Comparison of ENCODE assay signal across 1 cellular context in the genomic region with DNA sequence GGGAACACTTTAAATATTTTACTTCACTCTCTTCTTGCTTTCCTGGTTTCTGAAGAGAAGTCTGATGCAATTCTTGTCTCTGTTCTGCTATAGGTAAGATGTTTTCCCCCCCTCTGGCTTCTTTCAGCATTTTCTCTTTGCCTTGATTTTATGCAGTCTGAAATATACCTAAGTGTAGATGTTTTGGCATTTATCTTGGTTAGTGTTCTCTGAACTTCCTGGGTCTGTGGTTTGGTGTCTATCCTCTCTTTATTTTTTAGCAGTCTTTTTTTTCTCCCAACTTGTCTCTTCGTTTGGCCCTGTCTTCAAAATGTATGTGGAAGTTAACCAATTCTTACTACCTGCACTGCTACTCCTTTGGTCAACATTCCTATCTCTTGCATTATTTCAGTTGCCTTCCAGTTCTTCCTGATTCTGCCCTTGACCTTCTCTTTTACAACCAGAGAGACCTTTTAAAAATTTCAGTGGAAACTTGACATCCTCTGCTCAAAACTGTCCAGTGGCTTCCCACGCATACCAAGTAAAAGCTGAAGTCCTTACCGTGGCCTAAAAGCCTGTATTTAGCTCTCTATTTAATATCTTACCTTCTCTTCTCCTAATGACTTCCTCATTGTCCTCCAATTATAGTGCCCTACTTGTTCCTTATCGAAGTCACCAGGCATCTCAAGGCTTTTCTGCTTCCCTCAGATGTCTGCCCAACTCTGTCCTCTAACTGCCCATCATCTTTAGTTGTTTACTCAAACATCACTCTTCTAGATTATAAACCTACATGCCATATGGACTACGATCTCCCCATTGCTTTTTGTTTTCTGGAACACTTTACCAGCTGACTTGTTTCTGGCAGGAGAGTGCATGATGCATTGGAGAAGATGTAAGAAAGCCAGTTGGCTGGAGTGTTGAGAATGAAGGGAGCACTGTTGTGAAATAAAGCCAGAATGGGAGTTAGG.
TF ChIP-seq lines count a peak whose summit lies in the region.

No MANE protein-coding gene starts in this region.

TF ChIP-seq in GM12878, 131 proteins besides CTCF, POLR2A, EP300 and RAD21:
- TF ChIP-seq RBBP5 (conservative IDR thresholded peaks at IDR 0.05) (no peak), CHD2 (IDR thresholded peaks at IDR 0.05; ENCODE audit: borderline replicate concordance, low read depth, low read length) (no peak), RUNX3 (IDR thresholded peaks at IDR 0.05; ENCODE audit: low read length) (peak; percentile 23; the same call in 1 of the 2 replicates), REST (IDR thresholded peaks at IDR 0.05; ENCODE audit: low read depth, low read length) (no peak), ZNF24 (IDR thresholded peaks at IDR 0.05) (no peak), FOXM1 (IDR thresholded peaks at IDR 0.05; ENCODE audit: low read depth, low read length) (no peak), SPI1 (IDR thresholded peaks at IDR 0.05; ENCODE audit: borderline replicate concordance, insufficient read depth, low read depth, low read length) (no peak), MEF2A (IDR thresholded peaks at IDR 0.05; ENCODE audit: insufficient read depth, low read depth, low read length) (no peak), SREBF1 (IDR thresholded peaks at IDR 0.05; ENCODE audit: low read length) (no peak), PRDM15 (CRISPR knock-in tag; IDR thresholded peaks at IDR 0.05) (no peak), HDGF (IDR thresholded peaks at IDR 0.05) (no peak), CREB1 (IDR thresholded peaks at IDR 0.05; ENCODE audit: low read depth) (no peak), CBFB (IDR thresholded peaks at IDR 0.05; ENCODE audit: low read depth) (no peak)
- TF ChIP-seq, protein P1, sequence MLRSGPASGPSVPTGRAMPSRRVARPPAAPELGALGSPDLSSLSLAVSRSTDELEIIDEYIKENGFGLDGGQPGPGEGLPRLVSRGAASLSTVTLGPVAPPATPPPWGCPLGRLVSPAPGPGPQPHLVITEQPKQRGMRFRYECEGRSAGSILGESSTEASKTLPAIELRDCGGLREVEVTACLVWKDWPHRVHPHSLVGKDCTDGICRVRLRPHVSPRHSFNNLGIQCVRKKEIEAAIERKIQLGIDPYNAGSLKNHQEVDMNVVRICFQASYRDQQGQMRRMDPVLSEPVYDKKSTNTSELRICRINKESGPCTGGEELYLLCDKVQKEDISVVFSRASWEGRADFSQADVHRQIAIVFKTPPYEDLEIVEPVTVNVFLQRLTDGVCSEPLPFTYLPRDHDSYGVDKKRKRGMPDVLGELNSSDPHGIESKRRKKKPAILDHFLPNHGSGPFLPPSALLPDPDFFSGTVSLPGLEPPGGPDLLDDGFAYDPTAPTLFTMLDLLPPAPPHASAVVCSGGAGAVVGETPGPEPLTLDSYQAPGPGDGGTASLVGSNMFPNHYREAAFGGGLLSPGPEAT (IDR thresholded peaks at IDR 0.05; ENCODE audit: low read depth), result no peak
- TF ChIP-seq, protein P2, sequence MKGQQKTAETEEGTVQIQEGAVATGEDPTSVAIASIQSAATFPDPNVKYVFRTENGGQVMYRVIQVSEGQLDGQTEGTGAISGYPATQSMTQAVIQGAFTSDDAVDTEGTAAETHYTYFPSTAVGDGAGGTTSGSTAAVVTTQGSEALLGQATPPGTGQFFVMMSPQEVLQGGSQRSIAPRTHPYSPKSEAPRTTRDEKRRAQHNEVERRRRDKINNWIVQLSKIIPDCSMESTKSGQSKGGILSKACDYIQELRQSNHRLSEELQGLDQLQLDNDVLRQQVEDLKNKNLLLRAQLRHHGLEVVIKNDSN (IDR thresholded peaks at IDR 0.05; ENCODE audit: borderline replicate concordance, extremely low read length, insufficient read depth, low read depth, low read length), result no peak
- TF ChIP-seq, protein P3, sequence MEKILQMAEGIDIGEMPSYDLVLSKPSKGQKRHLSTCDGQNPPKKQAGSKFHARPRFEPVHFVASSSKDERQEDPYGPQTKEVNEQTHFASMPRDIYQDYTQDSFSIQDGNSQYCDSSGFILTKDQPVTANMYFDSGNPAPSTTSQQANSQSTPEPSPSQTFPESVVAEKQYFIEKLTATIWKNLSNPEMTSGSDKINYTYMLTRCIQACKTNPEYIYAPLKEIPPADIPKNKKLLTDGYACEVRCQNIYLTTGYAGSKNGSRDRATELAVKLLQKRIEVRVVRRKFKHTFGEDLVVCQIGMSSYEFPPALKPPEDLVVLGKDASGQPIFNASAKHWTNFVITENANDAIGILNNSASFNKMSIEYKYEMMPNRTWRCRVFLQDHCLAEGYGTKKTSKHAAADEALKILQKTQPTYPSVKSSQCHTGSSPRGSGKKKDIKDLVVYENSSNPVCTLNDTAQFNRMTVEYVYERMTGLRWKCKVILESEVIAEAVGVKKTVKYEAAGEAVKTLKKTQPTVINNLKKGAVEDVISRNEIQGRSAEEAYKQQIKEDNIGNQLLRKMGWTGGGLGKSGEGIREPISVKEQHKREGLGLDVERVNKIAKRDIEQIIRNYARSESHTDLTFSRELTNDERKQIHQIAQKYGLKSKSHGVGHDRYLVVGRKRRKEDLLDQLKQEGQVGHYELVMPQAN (conservative IDR thresholded peaks at IDR 0.05), result no peak
- TF ChIP-seq, protein P4, sequence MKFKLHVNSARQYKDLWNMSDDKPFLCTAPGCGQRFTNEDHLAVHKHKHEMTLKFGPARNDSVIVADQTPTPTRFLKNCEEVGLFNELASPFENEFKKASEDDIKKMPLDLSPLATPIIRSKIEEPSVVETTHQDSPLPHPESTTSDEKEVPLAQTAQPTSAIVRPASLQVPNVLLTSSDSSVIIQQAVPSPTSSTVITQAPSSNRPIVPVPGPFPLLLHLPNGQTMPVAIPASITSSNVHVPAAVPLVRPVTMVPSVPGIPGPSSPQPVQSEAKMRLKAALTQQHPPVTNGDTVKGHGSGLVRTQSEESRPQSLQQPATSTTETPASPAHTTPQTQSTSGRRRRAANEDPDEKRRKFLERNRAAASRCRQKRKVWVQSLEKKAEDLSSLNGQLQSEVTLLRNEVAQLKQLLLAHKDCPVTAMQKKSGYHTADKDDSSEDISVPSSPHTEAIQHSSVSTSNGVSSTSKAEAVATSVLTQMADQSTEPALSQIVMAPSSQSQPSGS (IDR thresholded peaks at IDR 0.05; ENCODE audit: low read length), result 0 out of 2 replicates have a peak, but pooled peaks have one; percentile 12
- TF ChIP-seq, protein P5, sequence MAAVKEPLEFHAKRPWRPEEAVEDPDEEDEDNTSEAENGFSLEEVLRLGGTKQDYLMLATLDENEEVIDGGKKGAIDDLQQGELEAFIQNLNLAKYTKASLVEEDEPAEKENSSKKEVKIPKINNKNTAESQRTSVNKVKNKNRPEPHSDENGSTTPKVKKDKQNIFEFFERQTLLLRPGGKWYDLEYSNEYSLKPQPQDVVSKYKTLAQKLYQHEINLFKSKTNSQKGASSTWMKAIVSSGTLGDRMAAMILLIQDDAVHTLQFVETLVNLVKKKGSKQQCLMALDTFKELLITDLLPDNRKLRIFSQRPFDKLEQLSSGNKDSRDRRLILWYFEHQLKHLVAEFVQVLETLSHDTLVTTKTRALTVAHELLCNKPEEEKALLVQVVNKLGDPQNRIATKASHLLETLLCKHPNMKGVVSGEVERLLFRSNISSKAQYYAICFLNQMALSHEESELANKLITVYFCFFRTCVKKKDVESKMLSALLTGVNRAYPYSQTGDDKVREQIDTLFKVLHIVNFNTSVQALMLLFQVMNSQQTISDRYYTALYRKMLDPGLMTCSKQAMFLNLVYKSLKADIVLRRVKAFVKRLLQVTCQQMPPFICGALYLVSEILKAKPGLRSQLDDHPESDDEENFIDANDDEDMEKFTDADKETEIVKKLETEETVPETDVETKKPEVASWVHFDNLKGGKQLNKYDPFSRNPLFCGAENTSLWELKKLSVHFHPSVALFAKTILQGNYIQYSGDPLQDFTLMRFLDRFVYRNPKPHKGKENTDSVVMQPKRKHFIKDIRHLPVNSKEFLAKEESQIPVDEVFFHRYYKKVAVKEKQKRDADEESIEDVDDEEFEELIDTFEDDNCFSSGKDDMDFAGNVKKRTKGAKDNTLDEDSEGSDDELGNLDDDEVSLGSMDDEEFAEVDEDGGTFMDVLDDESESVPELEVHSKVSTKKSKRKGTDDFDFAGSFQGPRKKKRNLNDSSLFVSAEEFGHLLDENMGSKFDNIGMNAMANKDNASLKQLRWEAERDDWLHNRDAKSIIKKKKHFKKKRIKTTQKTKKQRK (IDR thresholded peaks at IDR 0.05; ENCODE audit: low read depth, low read length), result no peak
